ENCODE assay signal across 8 cellular contexts in genomic region chr15:90870354-90871096, GRCh38. TPM values are rescaled to one million over a fixed set of nuclear protein-coding genes. Genes with fewer than 3 reads are reported as not detected.
DNase-seq lines count a peak whose midpoint lies in the region; ATAC-seq and TF ChIP-seq lines count a peak whose summit lies in the region.

No MANE protein-coding gene starts in this region.

- H3K4me3 ChIP-seq in GM23248 (peak overlapping the region; percentile 75), SK-N-SH (ENCODE audit: low read depth in 2 of 2, low read length in 1 of 2) (peak overlapping the region; percentile 80 to 84), neural progenitor cell (peak overlapping the region; percentile 94)

- H3F3A ChIP-seq in GM23248 (ENCODE audit: insufficient read depth), result peaks cover 24% of the 10 kb centered on the region
- peaks cover 20% of the 10 kb centered on the region for H3F3A ChIP-seq in SK-N-SH (replicated peaks; ENCODE audit: insufficient read depth)
- H3F3A ChIP-seq in neural progenitor cell (ENCODE audit: low read depth), result peaks cover 36% of the 10 kb centered on the region

- H4K20me1 ChIP-seq in GM23248 (ENCODE audit: insufficient read depth), result no peaks in the 10 kb centered on the region
- H4K20me1 ChIP-seq in SK-N-SH (ENCODE audit: insufficient read depth), result peaks cover 14% of the 10 kb centered on the region; the same call in 1 of the 2 replicates
- peaks cover 17% of the 10 kb centered on the region for H4K20me1 ChIP-seq in neural progenitor cell (ENCODE audit: low read depth)

- H2AFZ ChIP-seq in GM23248 (peak overlapping the region; percentile 59), SK-N-SH (ENCODE audit: low read depth) (peak overlapping the region; percentile 86), neural progenitor cell (replicated peaks) (peak overlapping the region; percentile 86)

- ATAC-seq in HG02588 (IDR thresholded peaks at IDR 0.05; ENCODE audit: unreplicated experiment) (no peak), HG03039 (IDR thresholded peaks at IDR 0.05; ENCODE audit: unreplicated experiment) (no peak), left lobe of liver (no peak)

- peak; percentile 51 for DNase-seq in GM23248
- DNase-seq in SK-N-SH, result no peak
- DNase-seq in epithelial cell of prostate (ENCODE audit: low read depth, low spot score), result no peak
- no peak for DNase-seq in neural progenitor cell (ENCODE audit: low spot score)
- DNase-seq in NAMALWA (ENCODE audit: low spot score), result no peak
- DNase-seq in left lobe of liver (ENCODE audit: low spot score), result no peak

- H3K4me1 ChIP-seq in GM23248 (ENCODE audit: insufficient read depth), result peaks cover 40% of the 10 kb centered on the region
- H3K4me1 ChIP-seq in SK-N-SH (ENCODE audit: control insufficient read depth in 1 of 2, insufficient read depth in 2 of 2, low read depth in 1 of 2, low read length in 1 of 2), result peaks cover 29 to 39% of the 10 kb centered on the region in 2 experiments; a peak in 2 of 4 replicates
- H3K4me1 ChIP-seq in neural progenitor cell, result peaks cover 41% of the 10 kb centered on the region

- H3K27ac ChIP-seq in GM23248, result peak overlapping the region; percentile 90
- H3K27ac ChIP-seq in SK-N-SH (ENCODE audit: low read depth in 2 of 2, low read length in 1 of 2), result peak overlapping the region; percentile 75 to 81
- H3K27ac ChIP-seq in epithelial cell of prostate, result peak overlapping the region; percentile 89
- no peak overlapping the region for H3K27ac ChIP-seq in neural progenitor cell

- H3K79me2 ChIP-seq in GM23248 (ENCODE audit: insufficient read depth) (peaks cover 51% of the 10 kb centered on the region), SK-N-SH (ENCODE audit: insufficient read depth) (peaks cover 55% of the 10 kb centered on the region), neural progenitor cell (ENCODE audit: low read depth) (peaks cover 6% of the 10 kb centered on the region)

- H3K9ac ChIP-seq in GM23248 (peak overlapping the region; percentile 91), SK-N-SH (peak overlapping the region; percentile 88), neural progenitor cell (no peak overlapping the region)

- peaks cover 5% of the 10 kb centered on the region for H3K27me3 Mint-ChIP-seq in neural progenitor cell (ENCODE audit: insufficient read depth, low read depth)

- no peak for TF ChIP-seq CTCF in SK-N-SH (IDR thresholded peaks at IDR 0.05)
- TF ChIP-seq CTCF in neural progenitor cell (IDR thresholded peaks at IDR 0.05), result no peak

- WGBS in GM23248 (ENCODE audit: low coverage in 1 of 2, low lambda C conversion rate in 2 of 2, missing lambda C conversion rate in 2 of 2), 2 experiments, result 37 to 38% methylated on average over 16 of the region's 16 CpGs
- WGBS in SK-N-SH (ENCODE audit: low lambda C conversion rate), result 64% methylated on average over 16 of the region's 16 CpGs

- no peaks in the 10 kb centered on the region for H3K36me3 ChIP-seq in GM23248 (ENCODE audit: low read depth)
- no peaks in the 10 kb centered on the region for H3K36me3 ChIP-seq in SK-N-SH (replicated peaks in 1 of 2; ENCODE audit: control insufficient read depth in 1 of 2, insufficient read depth in 2 of 2, low read length in 1 of 2)
- H3K36me3 ChIP-seq in neural progenitor cell, result no peaks in the 10 kb centered on the region

- no peaks in the 10 kb centered on the region for H3K9me3 Mint-ChIP-seq in neural progenitor cell

- H3K9me3 ChIP-seq in GM23248 (ENCODE audit: low read depth), result no peaks in the 10 kb centered on the region
- H3K9me3 ChIP-seq in SK-N-SH, result no peaks in the 10 kb centered on the region
- no peaks in the 10 kb centered on the region for H3K9me3 ChIP-seq in neural progenitor cell (ENCODE audit: low read depth)

- H3K27me3 ChIP-seq in GM23248 (replicated peaks; ENCODE audit: insufficient read depth), result no peaks in the 10 kb centered on the region
- no peaks in the 10 kb centered on the region for H3K27me3 ChIP-seq in SK-N-SH (ENCODE audit: insufficient read depth)
- H3K27me3 ChIP-seq in neural progenitor cell, result no peaks in the 10 kb centered on the region

- in situ Hi-C loops in GM23248 (cut with MboI), result no loop called here

- POLR2A ChIA-PET in SK-N-SH (lab: Yijun Ruan, JAX), result interaction anchor here (0.6 kb wide), 1 partner anchor 143 kb away, joined by 5 read pairs; no protein-coding TSS in a partner anchor

- H3K36me3 Mint-ChIP-seq in neural progenitor cell, result peaks cover 2% of the 10 kb centered on the region

- peak overlapping the region; percentile 84 for H3K27ac Mint-ChIP-seq in neural progenitor cell

- H3K4me2 ChIP-seq in GM23248 (ENCODE audit: unreplicated experiment), result peak overlapping the region; percentile 86
- H3K4me2 ChIP-seq in SK-N-SH, result peak overlapping the region; percentile 77
- peak overlapping the region; percentile 98 for H3K4me2 ChIP-seq in neural progenitor cell

- peak overlapping the region; percentile 90 for H3K4me3 Mint-ChIP-seq in neural progenitor cell

- CTCF ChIA-PET in SK-N-SH (lab: Yijun Ruan, JAX), result interaction anchor here (1.0 to 4.2 kb wide), 4 partner anchors 16 to 222 kb away, joined by 3 to 24 read pairs (median 6); partner anchors contain the start of gene UNC45A

- TF ChIP-seq RAD21 in SK-N-SH (IDR thresholded peaks at IDR 0.05; ENCODE audit: low read length), result no peak

- no peak for TF ChIP-seq EP300 in SK-N-SH (IDR thresholded peaks at IDR 0.05; ENCODE audit: borderline replicate concordance in 1 of 2, low read depth in 1 of 2, low read length in 1 of 2)

- no peaks in the 10 kb centered on the region for H3K9me2 ChIP-seq in GM23248 (ENCODE audit: insufficient read depth)
- no peaks in the 10 kb centered on the region for H3K9me2 ChIP-seq in SK-N-SH

- H3K4me1 Mint-ChIP-seq in neural progenitor cell, result peaks cover 47% of the 10 kb centered on the region

TF ChIP-seq in SK-N-SH, 30 proteins besides CTCF, POLR2A, EP300 and RAD21 (continues in another document):
- TF ChIP-seq FOXM1 (IDR thresholded peaks at IDR 0.05; ENCODE audit: low read depth) (no peak), MXI1 (IDR thresholded peaks at IDR 0.05; ENCODE audit: low read depth, low read length) (no peak), YY1 (IDR thresholded peaks at IDR 0.05; ENCODE audit: low read depth) (no peak), RCOR1 (IDR thresholded peaks at IDR 0.05; ENCODE audit: low read length) (no peak), FOSL2 (IDR thresholded peaks at IDR 0.05; ENCODE audit: borderline replicate concordance, low read depth) (no peak), TEAD4 (IDR thresholded peaks at IDR 0.05; ENCODE audit: borderline replicate concordance, insufficient read depth) (no peak), RXRA (IDR thresholded peaks at IDR 0.05; ENCODE audit: borderline replicate concordance, low read depth) (no peak), ZBTB33 (IDR thresholded peaks at IDR 0.05; ENCODE audit: borderline replicate concordance, low read depth) (no peak), PBX3 (IDR thresholded peaks at IDR 0.05) (no peak), JUND (IDR thresholded peaks at IDR 0.05) (no peak)

RNA-seq across cellular contexts. Expression of gene FURIN, which starts 2.1 kb away (rescaled TPM):
- 48.1 and 50.8 TPM in 2 replicates for total RNA-seq in GM23248 (2014; rRNA removed; shearing (Covaris generic))
- polyA plus RNA-seq in GM23248 (2016; fragmentation: Nextera tagmentation; extraction: Ambion mirVana) (13.0 and 13.9 TPM in 2 replicates), SK-N-SH (2012; rRNA removed) (33.5 and 40.8 TPM in 2 replicates)
- 15.4 and 29.8 TPM in 2 replicates for polyA plus RNA-seq in SK-N-SH (2012; cell fraction: cytosol; rRNA removed)
- 25.5 and 28.9 TPM in 2 replicates for polyA plus RNA-seq in SK-N-SH (2012; cell fraction: nucleus; rRNA removed)
- total RNA-seq in neural progenitor cell (ENCODE audit: low replicate concordance) (8.3 and 18.8 TPM in 2 replicates), left lobe of liver (281 TPM)

RNA-seq across cellular contexts. Expression of gene FES, which starts 13.8 kb away (rescaled TPM):
- total RNA-seq in GM23248 (2014; rRNA removed; shearing (Covaris generic)), result 3.5 and 7.5 TPM in 2 replicates
- 3.5 and 3.6 TPM in 2 replicates for polyA plus RNA-seq in GM23248 (2016; fragmentation: Nextera tagmentation; extraction: Ambion mirVana)
- 0.03 and 0.13 TPM in 2 replicates for polyA plus RNA-seq in SK-N-SH (2012; rRNA removed)
- 0.03 and 0.04 TPM in 2 replicates for polyA plus RNA-seq in SK-N-SH (2012; cell fraction: cytosol; rRNA removed)
- 0.23 and 0.48 TPM in 2 replicates for polyA plus RNA-seq in SK-N-SH (2012; cell fraction: nucleus; rRNA removed)
- 11.7 and 14.1 TPM in 2 replicates for total RNA-seq in neural progenitor cell (ENCODE audit: low replicate concordance)
- 39.4 TPM for total RNA-seq in left lobe of liver

RNA-seq across cellular contexts. Expression of gene MAN2A2, which starts 32.6 kb away (rescaled TPM):
- total RNA-seq in GM23248 (2014; rRNA removed; shearing (Covaris generic)), result 5.9 and 7.7 TPM in 2 replicates
- 4.3 and 5.1 TPM in 2 replicates for polyA plus RNA-seq in GM23248 (2016; fragmentation: Nextera tagmentation; extraction: Ambion mirVana)
- polyA plus RNA-seq in SK-N-SH (2012; rRNA removed), result 25.6 and 35.0 TPM in 2 replicates
- 10.6 and 15.5 TPM in 2 replicates for polyA plus RNA-seq in SK-N-SH (2012; cell fraction: cytosol; rRNA removed)
- polyA plus RNA-seq in SK-N-SH (2012; cell fraction: nucleus; rRNA removed), result 159 and 164 TPM in 2 replicates
- total RNA-seq in neural progenitor cell (ENCODE audit: low replicate concordance), result 7.0 and 15.3 TPM in 2 replicates
- 96.9 TPM for total RNA-seq in left lobe of liver
